1 cellular context compared by ENCODE assay signal in the genomic region with DNA sequence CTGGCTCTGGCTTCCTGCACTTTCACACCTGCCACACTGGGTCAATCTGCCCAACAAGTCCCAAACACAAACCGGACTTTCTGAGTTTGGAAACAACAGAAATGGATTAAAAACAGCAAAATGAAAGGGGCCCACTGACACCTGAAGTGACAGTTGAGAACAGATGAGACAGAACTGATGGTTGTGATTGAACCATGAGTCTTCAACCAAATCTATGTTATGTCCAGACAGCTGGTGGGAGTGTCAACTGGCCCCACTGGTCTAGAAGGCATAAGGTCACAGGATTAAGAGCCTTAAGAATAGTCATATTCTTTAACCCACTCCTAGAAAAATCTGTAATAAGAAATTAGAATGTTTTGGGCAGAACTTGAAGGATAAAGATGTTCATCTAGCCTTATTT.
TF ChIP-seq lines count a peak whose summit lies in the region.

No MANE protein-coding gene starts in this region.

TF ChIP-seq in GM12878, 131 proteins besides CTCF, POLR2A, EP300 and RAD21:
- TF ChIP-seq SUPT20H (IDR thresholded peaks at IDR 0.05; ENCODE audit: borderline replicate concordance, control insufficient read depth, low read depth, low read length) (no peak), SMC3 (IDR thresholded peaks at IDR 0.05; ENCODE audit: borderline replicate concordance, low read length) (no peak), STAT3 (IDR thresholded peaks at IDR 0.05; ENCODE audit: low read depth, low read length) (no peak), SRF (IDR thresholded peaks at IDR 0.05; ENCODE audit: low read depth in 2 of 2, low read length in 2 of 2) (no peak), POU2F2 (IDR thresholded peaks at IDR 0.05; ENCODE audit: borderline replicate concordance, low read depth, low read length) (no peak), BRCA1 (IDR thresholded peaks at IDR 0.05; ENCODE audit: low read depth, low read length) (no peak), BCL11A (IDR thresholded peaks at IDR 0.05; ENCODE audit: low read depth, low read length) (no peak)
- TF ChIP-seq, protein P1, sequence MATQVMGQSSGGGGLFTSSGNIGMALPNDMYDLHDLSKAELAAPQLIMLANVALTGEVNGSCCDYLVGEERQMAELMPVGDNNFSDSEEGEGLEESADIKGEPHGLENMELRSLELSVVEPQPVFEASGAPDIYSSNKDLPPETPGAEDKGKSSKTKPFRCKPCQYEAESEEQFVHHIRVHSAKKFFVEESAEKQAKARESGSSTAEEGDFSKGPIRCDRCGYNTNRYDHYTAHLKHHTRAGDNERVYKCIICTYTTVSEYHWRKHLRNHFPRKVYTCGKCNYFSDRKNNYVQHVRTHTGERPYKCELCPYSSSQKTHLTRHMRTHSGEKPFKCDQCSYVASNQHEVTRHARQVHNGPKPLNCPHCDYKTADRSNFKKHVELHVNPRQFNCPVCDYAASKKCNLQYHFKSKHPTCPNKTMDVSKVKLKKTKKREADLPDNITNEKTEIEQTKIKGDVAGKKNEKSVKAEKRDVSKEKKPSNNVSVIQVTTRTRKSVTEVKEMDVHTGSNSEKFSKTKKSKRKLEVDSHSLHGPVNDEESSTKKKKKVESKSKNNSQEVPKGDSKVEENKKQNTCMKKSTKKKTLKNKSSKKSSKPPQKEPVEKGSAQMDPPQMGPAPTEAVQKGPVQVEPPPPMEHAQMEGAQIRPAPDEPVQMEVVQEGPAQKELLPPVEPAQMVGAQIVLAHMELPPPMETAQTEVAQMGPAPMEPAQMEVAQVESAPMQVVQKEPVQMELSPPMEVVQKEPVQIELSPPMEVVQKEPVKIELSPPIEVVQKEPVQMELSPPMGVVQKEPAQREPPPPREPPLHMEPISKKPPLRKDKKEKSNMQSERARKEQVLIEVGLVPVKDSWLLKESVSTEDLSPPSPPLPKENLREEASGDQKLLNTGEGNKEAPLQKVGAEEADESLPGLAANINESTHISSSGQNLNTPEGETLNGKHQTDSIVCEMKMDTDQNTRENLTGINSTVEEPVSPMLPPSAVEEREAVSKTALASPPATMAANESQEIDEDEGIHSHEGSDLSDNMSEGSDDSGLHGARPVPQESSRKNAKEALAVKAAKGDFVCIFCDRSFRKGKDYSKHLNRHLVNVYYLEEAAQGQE (IDR thresholded peaks at IDR 0.05; ENCODE audit: low read depth, low read length), result no peak
- TF ChIP-seq, protein P2, sequence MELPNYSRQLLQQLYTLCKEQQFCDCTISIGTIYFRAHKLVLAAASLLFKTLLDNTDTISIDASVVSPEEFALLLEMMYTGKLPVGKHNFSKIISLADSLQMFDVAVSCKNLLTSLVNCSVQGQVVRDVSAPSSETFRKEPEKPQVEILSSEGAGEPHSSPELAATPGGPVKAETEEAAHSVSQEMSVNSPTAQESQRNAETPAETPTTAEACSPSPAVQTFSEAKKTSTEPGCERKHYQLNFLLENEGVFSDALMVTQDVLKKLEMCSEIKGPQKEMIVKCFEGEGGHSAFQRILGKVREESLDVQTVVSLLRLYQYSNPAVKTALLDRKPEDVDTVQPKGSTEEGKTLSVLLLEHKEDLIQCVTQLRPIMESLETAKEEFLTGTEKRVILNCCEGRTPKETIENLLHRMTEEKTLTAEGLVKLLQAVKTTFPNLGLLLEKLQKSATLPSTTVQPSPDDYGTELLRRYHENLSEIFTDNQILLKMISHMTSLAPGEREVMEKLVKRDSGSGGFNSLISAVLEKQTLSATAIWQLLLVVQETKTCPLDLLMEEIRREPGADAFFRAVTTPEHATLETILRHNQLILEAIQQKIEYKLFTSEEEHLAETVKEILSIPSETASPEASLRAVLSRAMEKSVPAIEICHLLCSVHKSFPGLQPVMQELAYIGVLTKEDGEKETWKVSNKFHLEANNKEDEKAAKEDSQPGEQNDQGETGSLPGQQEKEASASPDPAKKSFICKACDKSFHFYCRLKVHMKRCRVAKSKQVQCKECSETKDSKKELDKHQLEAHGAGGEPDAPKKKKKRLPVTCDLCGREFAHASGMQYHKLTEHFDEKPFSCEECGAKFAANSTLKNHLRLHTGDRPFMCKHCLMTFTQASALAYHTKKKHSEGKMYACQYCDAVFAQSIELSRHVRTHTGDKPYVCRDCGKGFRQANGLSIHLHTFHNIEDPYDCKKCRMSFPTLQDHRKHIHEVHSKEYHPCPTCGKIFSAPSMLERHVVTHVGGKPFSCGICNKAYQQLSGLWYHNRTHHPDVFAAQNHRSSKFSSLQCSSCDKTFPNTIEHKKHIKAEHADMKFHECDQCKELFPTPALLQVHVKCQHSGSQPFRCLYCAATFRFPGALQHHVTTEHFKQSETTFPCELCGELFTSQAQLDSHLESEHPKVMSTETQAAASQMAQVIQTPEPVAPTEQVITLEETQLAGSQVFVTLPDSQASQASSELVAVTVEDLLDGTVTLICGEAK (IDR thresholded peaks at IDR 0.05; ENCODE audit: borderline replicate concordance), result no peak
